In the genomic region with DNA sequence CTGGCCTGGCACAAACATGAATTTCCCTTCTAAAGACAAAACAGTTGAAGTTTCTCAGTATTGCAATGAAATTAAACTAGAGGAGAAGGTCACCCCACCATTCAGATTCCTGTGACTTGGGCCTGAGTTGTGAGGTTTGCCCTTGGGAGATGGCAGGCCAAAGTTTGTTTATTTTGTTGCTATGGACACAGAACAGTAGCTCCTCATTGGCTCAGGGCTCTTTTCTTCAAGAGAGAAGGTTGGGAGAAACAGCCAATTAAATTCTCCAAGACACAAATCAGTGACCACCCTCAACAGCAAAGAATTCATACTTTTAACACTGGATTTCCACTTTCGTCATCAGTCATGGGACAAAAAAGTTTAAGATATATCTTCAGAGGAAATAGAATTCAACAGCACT, we compare ENCODE assay signal across 8 cellular contexts. TPM values are rescaled to one million over a fixed set of nuclear protein-coding genes. Genes with fewer than 3 reads are reported as not detected.
DNase-seq lines count a peak whose midpoint lies in the region; ATAC-seq and TF ChIP-seq lines count a peak whose summit lies in the region.

TSS of gene FLACC1 (minus strand) at position 130 of the 400 bp plus-strand sequence. CDS start 5,941 bp downstream, outside the sequence.

- H3K4me3 ChIP-seq in body of pancreas (no peak within 1 kb of the TSS), thoracic aorta (peak within 1 kb of the TSS; percentile 49)

- intact Hi-C loops in body of pancreas (cut with DNase I): loop anchor here (10.0 kb wide), 1 partner anchor 112 kb away; no protein-coding TSS in a partner anchor

- no peaks in the 10 kb centered on the region for H3K27me3 ChIP-seq in body of pancreas
- no peaks in the 10 kb centered on the region for H3K27me3 ChIP-seq in thoracic aorta (replicated peaks; ENCODE audit: insufficient read depth)

- no peaks in the 10 kb centered on the region for H3K36me3 ChIP-seq in body of pancreas (replicated peaks in 1 of 2; ENCODE audit: insufficient read depth in 1 of 2, low read depth in 2 of 2)
- H3K36me3 ChIP-seq in thoracic aorta: peaks cover 6% of the 10 kb centered on the region

- no peak within 1 kb of the TSS for H3K27ac ChIP-seq in body of pancreas
- peak within 1 kb of the TSS in 1 of 2 donors; percentile 67 for H3K27ac ChIP-seq in thoracic aorta

- H3K9me3 ChIP-seq in body of pancreas: no peaks in the 10 kb centered on the region
- H3K9me3 ChIP-seq in thoracic aorta: no peaks in the 10 kb centered on the region

- peak; percentile 96 for ATAC-seq in body of pancreas
- peak; percentile 90 for ATAC-seq in thoracic aorta (ENCODE audit: insufficient number of reproducible peaks, low FRiP score, low read depth)
- no peak for ATAC-seq in GM18511 (IDR thresholded peaks at IDR 0.05; ENCODE audit: unreplicated experiment)
- ATAC-seq in HG03342 (IDR thresholded peaks at IDR 0.05; ENCODE audit: unreplicated experiment): no peak
- no peak for ATAC-seq in HG03565 (IDR thresholded peaks at IDR 0.05; ENCODE audit: unreplicated experiment)

- 47 to 79% methylated on average over 1 of the region's 1 CpG for WGBS in body of pancreas, 2 donors

- TF ChIP-seq CTCF in body of pancreas (IDR thresholded peaks at IDR 0.05): no peak
- TF ChIP-seq CTCF in thoracic aorta (IDR thresholded peaks at IDR 0.05): no peak

- peaks cover 7% of the 10 kb centered on the region for H3K4me1 ChIP-seq in body of pancreas
- H3K4me1 ChIP-seq in thoracic aorta (ENCODE audit: control insufficient read depth in 1 of 2, low read depth in 2 of 2): peaks cover 3 to 21% of the 10 kb centered on the region in 2 donors

- no peak for TF ChIP-seq POLR2A in body of pancreas (IDR thresholded peaks at IDR 0.05)

- peak; percentile 20 for DNase-seq in NCI-H1436 (lab: John Stamatoyannopoulos, UW)
- DNase-seq in NCI-H1436 treated with DMSO at 0.1 percent for 48 hours (lab: John Stamatoyannopoulos, UW): no peak
- DNase-seq in body of pancreas: peak; percentile 41 to 64 (median 48)
- DNase-seq in iPS-NIHi11 (ENCODE audit: low spot score): peak; percentile 83
- DNase-seq in thoracic aorta (ENCODE audit: low spot score): no peak

RNA-seq across cellular contexts. Expression of gene FLACC1, which starts in this region (rescaled TPM):
- 1 to 10 TPM in 1 of 2 donors, under 1 TPM in 1; 0.78 to 2.3 TPM for total RNA-seq in body of pancreas
- 10 to 100 TPM in 1 of 2 donors, 1 to 10 TPM in 1; 4.2 to 11.1 TPM for total RNA-seq in thoracic aorta

Comparison
In these comparisons a context has a peak if more than half of its experiments do, and no peak if none do; other contexts are left out.
1. DNase-seq: peak in NCI-H1436 (single experiment), body of pancreas (4 of 4) and iPS-NIHi11 (single experiment); none in NCI-H1436 treated with DMSO at 0.1 percent for 48 hours (single experiment) and thoracic aorta (single experiment).
2. ATAC-seq: peak in body of pancreas (single experiment) and thoracic aorta (single experiment); none in GM18511 (single experiment), HG03342 (single experiment) and HG03565 (single experiment).